Comparison of ENCODE assay signal across 27 cellular contexts in the genomic region with DNA sequence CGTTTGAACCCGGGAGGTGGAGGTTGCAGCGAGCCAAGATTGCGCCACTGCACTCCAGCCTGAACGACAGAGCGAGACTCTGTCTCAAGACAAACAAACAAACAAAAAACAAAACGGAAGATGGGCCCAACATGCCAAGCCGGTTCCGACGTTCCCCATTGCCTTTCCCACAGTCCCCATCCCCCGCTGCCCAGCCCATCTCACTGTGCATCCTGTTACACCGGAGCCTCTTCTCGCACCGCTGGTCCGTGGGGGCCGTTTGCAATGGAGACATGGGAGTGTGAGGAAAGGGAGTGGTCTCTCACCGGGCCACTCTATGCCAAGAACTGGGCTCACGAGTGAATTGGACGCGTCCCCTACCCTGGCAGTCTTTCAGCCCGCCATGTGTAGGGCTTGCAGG. TPM values are rescaled to one million over a fixed set of nuclear protein-coding genes. Genes with fewer than 3 reads are reported as not detected.
DNase-seq lines count a peak whose midpoint lies in the region; ATAC-seq, FAIRE-seq and TF ChIP-seq lines count a peak whose summit lies in the region.
"Had no signal": no experiment of that assay in that cellular context is flagged by ENCODE, and none has a peak within 500 bp of the region (broad histone marks: within the 10 kb centered on the region; RNA-seq: fewer than 3 reads in every experiment).

No MANE protein-coding gene starts in this region.

- DNase-seq in natural killer cell treated with Interleukin-12 subunit alpha and Interleukin-12 subunit beta and Interleukin-15 and Interleukin-18, amount 100 ng/mL, for 72 hours (ENCODE audit: low spot score), result peak; percentile 35
- DNase-seq in natural killer cell (no peak), chondrocyte (ENCODE audit: low spot score) (peak; percentile 72), nephron progenitor cell (peak; percentile 46), osteoblast (ENCODE audit: insufficient read length, low spot score, missing footprints) (peak; percentile 73), D721Med (ENCODE audit: insufficient read length, low spot score) (no peak), uterus (no peak), T-cell (no peak)
- DNase-seq: 8988T; ACHN; AML-193; BE2C; C1 segment of cervical spinal cord; Calu3; CD4-positive, alpha-beta memory T cell; COR-L47; DMS153; DMS79; EL; GDM1; GM23248; H7; HCEC 1CT had no signal

- no peaks in the 10 kb centered on the region for H3K4me1 Mint-ChIP-seq in natural killer cell treated with Interleukin-12 subunit alpha and Interleukin-12 subunit beta and Interleukin-15 and Interleukin-18, amount 100 ng/mL, for 72 hours (ENCODE audit: low read depth in 2 of 2)
- H3K4me1 Mint-ChIP-seq in natural killer cell (no peaks in the 10 kb centered on the region), chondrocyte (ENCODE audit: low read depth) (peaks cover 3% of the 10 kb centered on the region), nephron progenitor cell (peaks cover 36% of the 10 kb centered on the region), T-cell (no peaks in the 10 kb centered on the region)
- H3K4me1 Mint-ChIP-seq: CD4-positive, alpha-beta memory T cell had no signal

- TF ChIP-seq POLR2A in uterus (IDR thresholded peaks at IDR 0.05), result no peak

- H3K36me3 ChIP-seq in osteoblast (ENCODE audit: insufficient read depth, low read length) (no peaks in the 10 kb centered on the region), uterus (no peaks in the 10 kb centered on the region)
- H3K36me3 ChIP-seq: BE2C had no signal

- no peak for TF ChIP-seq CTCF in natural killer cell (IDR thresholded peaks at IDR 0.05)
- no peak for TF ChIP-seq CTCF in chondrocyte (IDR thresholded peaks at IDR 0.05)
- TF ChIP-seq CTCF in nephron progenitor cell (IDR thresholded peaks at IDR 0.05), result no peak
- no peak for TF ChIP-seq CTCF in osteoblast (IDR thresholded peaks at IDR 0.05; ENCODE audit: extremely low read depth, low read depth, low read length)
- TF ChIP-seq CTCF in D721Med (IDR thresholded peaks at IDR 0.05; ENCODE audit: insufficient read depth, missing control alignments), result no peak
- no peak for TF ChIP-seq CTCF in uterus (IDR thresholded peaks at IDR 0.05)

- peaks cover 15 to 25% of the 10 kb centered on the region in 2 donors for H3K27me3 Mint-ChIP-seq in natural killer cell treated with Interleukin-12 subunit alpha and Interleukin-12 subunit beta and Interleukin-15 and Interleukin-18, amount 100 ng/mL, for 72 hours
- H3K27me3 Mint-ChIP-seq in natural killer cell (ENCODE audit: low read depth in 2 of 2) (peaks cover 20 to 32% of the 10 kb centered on the region in 2 donors), chondrocyte (ENCODE audit: low read depth) (peaks cover 37% of the 10 kb centered on the region), nephron progenitor cell (ENCODE audit: low read depth, poor library complexity) (peaks cover 21% of the 10 kb centered on the region), T-cell (peaks cover 37 to 39% of the 10 kb centered on the region in 2 donors)

- CTCF ChIA-PET in T-cell (lab: Charles Lee), result no interaction called here

- FAIRE-seq in D721Med (lab: Jason Lieb, UNC), result no peak
- FAIRE-seq: A549, GM12878, GM19239, H1 had no signal

- H3K4me1 ChIP-seq in osteoblast (ENCODE audit: insufficient read depth, low read length) (no peaks in the 10 kb centered on the region), uterus (no peaks in the 10 kb centered on the region)
- H3K4me1 ChIP-seq: A549, BE2C had no signal

- no peak overlapping the region for H3K4me2 ChIP-seq in osteoblast (ENCODE audit: insufficient read depth, low read length)
- H3K4me2 ChIP-seq: A549 had no signal

- H3K9me3 Mint-ChIP-seq in natural killer cell treated with Interleukin-12 subunit alpha and Interleukin-12 subunit beta and Interleukin-15 and Interleukin-18, amount 100 ng/mL, for 72 hours, result no peaks in the 10 kb centered on the region
- no peaks in the 10 kb centered on the region for H3K9me3 Mint-ChIP-seq in natural killer cell
- no peaks in the 10 kb centered on the region for H3K9me3 Mint-ChIP-seq in chondrocyte (ENCODE audit: low read depth)
- H3K9me3 Mint-ChIP-seq in nephron progenitor cell, result no peaks in the 10 kb centered on the region
- no peaks in the 10 kb centered on the region for H3K9me3 Mint-ChIP-seq in T-cell

- H4K20me1 ChIP-seq in osteoblast (ENCODE audit: insufficient read depth, low read length), result no peaks in the 10 kb centered on the region

- H3K9me3 ChIP-seq in osteoblast (ENCODE audit: low read depth, low read length) (no peaks in the 10 kb centered on the region), uterus (no peaks in the 10 kb centered on the region)
- H3K9me3 ChIP-seq: A549, BE2C had no signal

- no peaks in the 10 kb centered on the region for H3K79me2 ChIP-seq in osteoblast (ENCODE audit: insufficient read depth, low read length)

- H3K27me3 ChIP-seq in osteoblast (ENCODE audit: insufficient read depth, low read length) (peaks cover 26% of the 10 kb centered on the region), uterus (peaks cover 0 to 20% of the 10 kb centered on the region in 2 donors)

- POLR2A ChIA-PET in T-cell (lab: Charles Lee), result no interaction called here

- H3K27ac Mint-ChIP-seq in natural killer cell treated with Interleukin-12 subunit alpha and Interleukin-12 subunit beta and Interleukin-15 and Interleukin-18, amount 100 ng/mL, for 72 hours, result no peak overlapping the region
- H3K27ac Mint-ChIP-seq in natural killer cell, result no peak overlapping the region
- no peak overlapping the region for H3K27ac Mint-ChIP-seq in chondrocyte (ENCODE audit: unreplicated experiment)
- no peak overlapping the region for H3K27ac Mint-ChIP-seq in nephron progenitor cell
- no peak overlapping the region for H3K27ac Mint-ChIP-seq in T-cell

- H3K27ac ChIP-seq in osteoblast (ENCODE audit: low read depth, low read length) (no peak overlapping the region), uterus (no peak overlapping the region)
- H3K27ac ChIP-seq: A549, GM23248 had no signal

- no peak for ATAC-seq in natural killer cell treated with Interleukin-12 subunit alpha and Interleukin-12 subunit beta and Interleukin-15 and Interleukin-18, amount 100 ng/mL, for 72 hours
- ATAC-seq in natural killer cell, result no peak
- ATAC-seq in T-cell (replicated peaks in 1 of 4), result no peak
- ATAC-seq: A549, GM12878 had no signal

- H3K36me3 Mint-ChIP-seq in natural killer cell treated with Interleukin-12 subunit alpha and Interleukin-12 subunit beta and Interleukin-15 and Interleukin-18, amount 100 ng/mL, for 72 hours, result no peaks in the 10 kb centered on the region
- H3K36me3 Mint-ChIP-seq in natural killer cell (no peaks in the 10 kb centered on the region), chondrocyte (ENCODE audit: low read depth) (no peaks in the 10 kb centered on the region), nephron progenitor cell (ENCODE audit: low read depth) (no peaks in the 10 kb centered on the region), T-cell (no peaks in the 10 kb centered on the region)
- H3K36me3 Mint-ChIP-seq: CD4-positive, alpha-beta memory T cell had no signal

- intact Hi-C loops in natural killer cell (cut with micrococcal nuclease), result no loop called here
- intact Hi-C loops in uterus (cut with DNase I; ENCODE audit: low total_unique reads), result no loop called here

- no peak overlapping the region for H3K4me3 ChIP-seq in osteoblast (ENCODE audit: insufficient read depth, low read length)
- no peak overlapping the region for H3K4me3 ChIP-seq in uterus
- H3K4me3 ChIP-seq: A549, GM12878, GM23248 had no signal

- H3K4me3 Mint-ChIP-seq in natural killer cell treated with Interleukin-12 subunit alpha and Interleukin-12 subunit beta and Interleukin-15 and Interleukin-18, amount 100 ng/mL, for 72 hours, result no peak overlapping the region
- H3K4me3 Mint-ChIP-seq in natural killer cell (no peak overlapping the region), chondrocyte (ENCODE audit: unreplicated experiment) (no peak overlapping the region), nephron progenitor cell (no peak overlapping the region), T-cell (no peak overlapping the region)
- H3K4me3 Mint-ChIP-seq: CD4-positive, alpha-beta memory T cell had no signal

- no peak overlapping the region for H2AFZ ChIP-seq in osteoblast (ENCODE audit: low read length)
- H2AFZ ChIP-seq: GM23248 had no signal

RNA-seq across cellular contexts. Expression of a gene that starts 1.3 kb away (rescaled TPM):
- not detected for total RNA-seq in natural killer cell treated with Interleukin-12 subunit alpha and Interleukin-12 subunit beta and Interleukin-15 and Interleukin-18, amount 100 ng/mL, for 72 hours
- not detected for total RNA-seq in natural killer cell
- not detected in 3 replicates for total RNA-seq in chondrocyte
- not detected in 2 replicates for total RNA-seq in osteoblast
- total RNA-seq in uterus, result 1 to 10 TPM in 1 of 4 donors, under 1 TPM in 1, not detected in 2; 0.64 to 1.0 TPM
- not detected for total RNA-seq in T-cell
- total RNA-seq: Calu3; CD4-positive, alpha-beta memory T cell; GM12878; GM23248; H7 had no signal

RNA-seq across cellular contexts. Expression of a gene that starts 14.3 kb away (rescaled TPM):
- total RNA-seq in natural killer cell treated with Interleukin-12 subunit alpha and Interleukin-12 subunit beta and Interleukin-15 and Interleukin-18, amount 100 ng/mL, for 72 hours, result not detected
- total RNA-seq in natural killer cell (under 1 TPM in 2 of 3 donors, not detected in 1; 0.19 to 0.33 TPM), chondrocyte (not detected in 3 replicates), osteoblast (not detected in 2 replicates), uterus (under 1 TPM in 1 of 4 donors, not detected in 3; 0.83 TPM), T-cell (1 to 10 TPM in 1 of 5 donors, not detected in 4; 1.1 TPM)
- total RNA-seq: Calu3; CD4-positive, alpha-beta memory T cell; GM12878; GM23248 had no signal

RNA-seq across cellular contexts. Expression of a gene that starts 45.3 kb away (rescaled TPM):
- total RNA-seq in natural killer cell treated with Interleukin-12 subunit alpha and Interleukin-12 subunit beta and Interleukin-15 and Interleukin-18, amount 100 ng/mL, for 72 hours, result 10 to 100 TPM; 10.8 to 13.2 TPM
- 10 to 100 TPM; 25.1 to 37.1 (median 30.5) TPM for total RNA-seq in natural killer cell
- total RNA-seq in chondrocyte, result 4.8 to 7.8 TPM (median 5.1 TPM) in 3 replicates
- total RNA-seq in osteoblast, result 0.29 and 0.72 TPM in 2 replicates
- 1 to 10 TPM in 3 of 4 donors, under 1 TPM in 1; 0.29 to 8.8 (median 3.9) TPM for total RNA-seq in uterus
- 10 to 100 TPM; 27.5 to 36.9 (median 31.0) TPM for total RNA-seq in T-cell

Comparison
In these comparisons a context has a peak if more than half of its experiments do, and no peak if none do; other contexts are left out.
1. DNase-seq: peak in natural killer cell treated with Interleukin-12 subunit alpha and Interleukin-12 subunit beta and Interleukin-15 and Interleukin-18, amount 100 ng/mL, for 72 hours (single experiment), chondrocyte (single experiment), nephron progenitor cell (single experiment) and osteoblast (single experiment); none in natural killer cell (single experiment), D721Med (single experiment), uterus (0 of 2) and T-cell (0 of 34).